Comparison of ENCODE assay signal across 1 cellular context in genomic region chr2:237696471-237696870, GRCh38.
TF ChIP-seq lines count a peak whose summit lies in the region.

No MANE protein-coding gene starts in this region.

TF ChIP-seq in SK-N-SH, 30 proteins besides CTCF, POLR2A, EP300 and RAD21 (continued from another document):
- TF ChIP-seq, protein P1, sequence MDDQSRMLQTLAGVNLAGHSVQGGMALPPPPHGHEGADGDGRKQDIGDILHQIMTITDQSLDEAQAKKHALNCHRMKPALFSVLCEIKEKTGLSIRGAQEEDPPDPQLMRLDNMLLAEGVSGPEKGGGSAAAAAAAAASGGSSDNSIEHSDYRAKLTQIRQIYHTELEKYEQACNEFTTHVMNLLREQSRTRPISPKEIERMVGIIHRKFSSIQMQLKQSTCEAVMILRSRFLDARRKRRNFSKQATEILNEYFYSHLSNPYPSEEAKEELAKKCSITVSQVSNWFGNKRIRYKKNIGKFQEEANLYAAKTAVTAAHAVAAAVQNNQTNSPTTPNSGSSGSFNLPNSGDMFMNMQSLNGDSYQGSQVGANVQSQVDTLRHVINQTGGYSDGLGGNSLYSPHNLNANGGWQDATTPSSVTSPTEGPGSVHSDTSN (IDR thresholded peaks at IDR 0.05): no peak
- TF ChIP-seq RXRA (IDR thresholded peaks at IDR 0.05; ENCODE audit: borderline replicate concordance, low read depth) (no peak), FOXM1 (IDR thresholded peaks at IDR 0.05; ENCODE audit: low read depth) (no peak), GABPA (IDR thresholded peaks at IDR 0.05; ENCODE audit: low read depth) (no peak), POLR2AphosphoS5 (IDR thresholded peaks at IDR 0.05; ENCODE audit: low read depth, low read length) (no peak)
